Comparison of ENCODE assay signal across 8 cellular contexts in the genomic region with DNA sequence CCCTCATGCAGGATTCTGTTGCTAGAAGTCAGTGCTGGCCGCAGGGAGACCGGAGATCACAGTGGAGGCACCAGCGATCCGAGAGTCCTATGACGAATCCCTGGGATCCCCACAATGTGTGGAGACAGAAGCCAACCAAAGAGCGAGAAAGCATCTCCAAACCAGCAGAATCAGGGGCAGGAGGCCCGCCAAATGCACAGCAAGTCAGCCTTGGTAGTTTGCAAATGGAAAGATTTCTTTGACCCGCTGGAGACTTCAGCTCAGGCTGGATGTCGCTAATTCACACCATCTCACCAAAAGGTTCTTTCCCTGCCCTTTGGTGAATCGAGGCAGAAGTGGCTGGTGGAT. TPM values are rescaled to one million over a fixed set of nuclear protein-coding genes. Genes with fewer than 3 reads are reported as not detected.
DNase-seq lines count a peak whose midpoint lies in the region; TF ChIP-seq lines count a peak whose summit lies in the region.

No MANE protein-coding gene starts in this region.

- intact Hi-C loops in activated CD4-positive, alpha-beta memory T cell treated with anti-CD3 and anti-CD28 coated beads for 36 hours (cut with micrococcal nuclease) = loop anchor here (5.0 to 10.0 kb wide), 2 partner anchors 275 to 792 kb away; a partner anchor contains a TSS
- intact Hi-C loops in left ventricle myocardium inferior (cut with micrococcal nuclease) = no loop called here

- CTCF ChIA-PET in activated CD4-positive, alpha-beta memory T cell treated with anti-CD3 and anti-CD28 coated beads for 36 hours (lab: Charles Lee) = interaction anchor here (1.0 kb wide), 1 partner anchor 205 kb away, joined by 4 read pairs; no protein-coding TSS in a partner anchor

- no peaks in the 10 kb centered on the region for H3K36me3 ChIP-seq in left ventricle myocardium inferior

- TF ChIP-seq CTCF in GM13976 (IDR thresholded peaks at IDR 0.05; ENCODE audit: borderline replicate concordance, control extremely low read depth, extremely low read depth, insufficient read depth, missing control alignments) = no peak
- TF ChIP-seq CTCF in left ventricle myocardium inferior (IDR thresholded peaks at IDR 0.05; ENCODE audit: borderline replicate concordance) = no peak

- in situ Hi-C loops in GM13976 (cut with MboI; ENCODE audit: low sequenced_read_pairs, unreplicated experiment) = no loop called here

- no peaks in the 10 kb centered on the region for H3K27me3 ChIP-seq in left ventricle myocardium inferior (ENCODE audit: low read depth)

- H3K9me3 Mint-ChIP-seq in activated CD4-positive, alpha-beta memory T cell treated with anti-CD3 and anti-CD28 coated beads for 36 hours = no peaks in the 10 kb centered on the region

- H3K9me3 ChIP-seq in left ventricle myocardium inferior (replicated peaks) = no peaks in the 10 kb centered on the region

- H3K4me1 ChIP-seq in left ventricle myocardium inferior = peaks cover 41% of the 10 kb centered on the region

- H3K4me3 ChIP-seq in left ventricle myocardium inferior = peak overlapping the region; percentile 93
- peak overlapping the region; percentile 70 to 96 (median 85) for H3K4me3 ChIP-seq in skin epidermis

- no peak overlapping the region for H3K27ac Mint-ChIP-seq in activated CD4-positive, alpha-beta memory T cell treated with anti-CD3 and anti-CD28 coated beads for 36 hours

- POLR2A ChIA-PET in activated CD4-positive, alpha-beta memory T cell treated with anti-CD3 and anti-CD28 coated beads for 36 hours (lab: Charles Lee) = no interaction called here

- H3K4me3 Mint-ChIP-seq in activated CD4-positive, alpha-beta memory T cell treated with anti-CD3 and anti-CD28 coated beads for 36 hours = peak overlapping the region; percentile 72

- H3K4me1 Mint-ChIP-seq in activated CD4-positive, alpha-beta memory T cell treated with anti-CD3 and anti-CD28 coated beads for 36 hours (ENCODE audit: low read depth) = peaks cover 18% of the 10 kb centered on the region

- DNase-seq in GM13976 (ENCODE audit: low spot score) = peak; percentile 21
- DNase-seq in activated CD4-positive, alpha-beta memory T cell treated with anti-CD3 and anti-CD28 coated beads for 36 hours = no peak
- no peak for DNase-seq in left ventricle myocardium inferior
- DNase-seq in NCI-H187 (lab: John Stamatoyannopoulos, UW) = no peak
- DNase-seq in HK-2 (ENCODE audit: unreplicated experiment) = no peak
- no peak for DNase-seq in SKM-1 (lab: John Stamatoyannopoulos, UW; ENCODE audit: unreplicated experiment)
- no peak for DNase-seq in stimulated activated CD4-positive, alpha-beta T cell treated with anti-CD3 and anti-CD28 coated beads, Interleukin-4, amount 100 ng/mL, for 1 hour

- H3K27ac ChIP-seq in left ventricle myocardium inferior (replicated peaks) = peak overlapping the region; percentile 87
- peak overlapping the region in 9 of 21 experiments; percentile 19 to 87 (median 47) for H3K27ac ChIP-seq in skin epidermis

- H3K36me3 Mint-ChIP-seq in activated CD4-positive, alpha-beta memory T cell treated with anti-CD3 and anti-CD28 coated beads for 36 hours = peaks cover 4% of the 10 kb centered on the region

- peaks cover 11% of the 10 kb centered on the region for H3K27me3 Mint-ChIP-seq in activated CD4-positive, alpha-beta memory T cell treated with anti-CD3 and anti-CD28 coated beads for 36 hours

RNA-seq across cellular contexts. Expression of a gene that starts 0.5 kb away (rescaled TPM):
- 1 to 10 TPM; 4.0 to 4.2 TPM for total RNA-seq in activated CD4-positive, alpha-beta memory T cell treated with anti-CD3 and anti-CD28 coated beads for 36 hours
- 11.7 TPM for total RNA-seq in left ventricle myocardium inferior

RNA-seq across cellular contexts. Expression of a gene that starts 31.4 kb away (rescaled TPM):
- total RNA-seq in activated CD4-positive, alpha-beta memory T cell treated with anti-CD3 and anti-CD28 coated beads for 36 hours = under 1 TPM in 1 of 2 experiments, not detected in 1; 0.45 TPM
- 3.7 TPM for total RNA-seq in left ventricle myocardium inferior
